ENCODE assay signal across 13 cellular contexts in genomic region chr12:113332688-113333087, GRCh38. TPM values are rescaled to one million over a fixed set of nuclear protein-coding genes. Genes with fewer than 3 reads are reported as not detected.
A peak's percentile ranks its signal among the peaks of the same experiment; 100 is the strongest.
DNase-seq lines count a peak whose midpoint lies in the region; ATAC-seq, FAIRE-seq and TF ChIP-seq lines count a peak whose summit lies in the region.
"Had no signal": no experiment of that assay in that cellular context is flagged by ENCODE, and none has a peak within 500 bp of the region (broad histone marks: within the 10 kb centered on the region; RNA-seq: fewer than 3 reads in every experiment).

No MANE protein-coding gene starts in this region.

- peaks cover 27% of the 10 kb centered on the region for H3K4me1 Mint-ChIP-seq in stimulated activated naive CD8-positive, alpha-beta T cell treated with anti-CD3 and anti-CD28 coated beads, Interleukin-15, Interleukin-2, amounts not matched to agents 100 ng/mL and 50 ng/mL, for 24 hours (ENCODE audit: low read depth)
- H3K4me1 Mint-ChIP-seq in stimulated activated naive CD8-positive, alpha-beta T cell treated with anti-CD3 and anti-CD28 coated beads, Interleukin-15, amount 100 ng/mL, for 72 hours: peaks cover 55% of the 10 kb centered on the region
- H3K4me1 Mint-ChIP-seq in naive thymus-derived CD4-positive, alpha-beta T cell: peaks cover 28 to 60% (median 51%) of the 10 kb centered on the region in 7 donors

- H4K5ac ChIP-seq in mesendoderm (ENCODE audit: low read length): no peak overlapping the region

- H2BK120ac ChIP-seq in mesendoderm (ENCODE audit: low read depth, low read length): no peak overlapping the region

- H3K9ac ChIP-seq in GM12878 (ENCODE audit: control insufficient read depth, insufficient read depth, low read length): no peak overlapping the region
- no peak overlapping the region for H3K9ac ChIP-seq in mesendoderm (ENCODE audit: low read length)

- H3K79me2 ChIP-seq in GM12878 (ENCODE audit: control insufficient read depth, insufficient read depth, low read length) (no peaks in the 10 kb centered on the region; the same call in 1 of the 2 replicates), mesendoderm (ENCODE audit: control insufficient read depth, insufficient read depth, low read length) (no peaks in the 10 kb centered on the region)

- 85% methylated on average over 12 of the region's 12 CpGs for WGBS in GM12878 (ENCODE audit: insufficient coverage, insufficient replicate concordance, low lambda C conversion rate, missing lambda C conversion rate)
- no CpG with 5 or more reads among the region's 12 CpGs for WGBS in mesendoderm (ENCODE audit: extremely low coverage, insufficient coverage, low lambda C conversion rate)

- no peak overlapping the region for H3K27ac Mint-ChIP-seq in stimulated activated naive CD8-positive, alpha-beta T cell treated with anti-CD3 and anti-CD28 coated beads, Interleukin-15, Interleukin-2, amounts not matched to agents 100 ng/mL and 50 ng/mL, for 24 hours
- H3K27ac Mint-ChIP-seq in stimulated activated naive CD8-positive, alpha-beta T cell treated with anti-CD3 and anti-CD28 coated beads, Interleukin-15, amount 100 ng/mL, for 72 hours: no peak overlapping the region
- H3K27ac Mint-ChIP-seq in naive thymus-derived CD4-positive, alpha-beta T cell: peak overlapping the region in 8 of 9 donors; percentile 1 to 89 (median 70)
- H3K27ac Mint-ChIP-seq: T-helper 1 cell treated with Interleukin-12 subunit alpha and Interleukin-12 subunit beta and Interleukin-4 antibody, amounts not matched to agents 30 μg/mL and 1 μg/mL, for 36 hours had no signal

- no peaks in the 10 kb centered on the region for H4K20me1 ChIP-seq in GM12878 (ENCODE audit: control insufficient read depth, insufficient read depth)

- no peaks in the 10 kb centered on the region for H3K27me3 Mint-ChIP-seq in stimulated activated naive CD8-positive, alpha-beta T cell treated with anti-CD3 and anti-CD28 coated beads, Interleukin-15, Interleukin-2, amounts not matched to agents 100 ng/mL and 50 ng/mL, for 24 hours
- H3K27me3 Mint-ChIP-seq in stimulated activated naive CD8-positive, alpha-beta T cell treated with anti-CD3 and anti-CD28 coated beads, Interleukin-15, amount 100 ng/mL, for 72 hours: no peaks in the 10 kb centered on the region
- no peaks in the 10 kb centered on the region for H3K27me3 Mint-ChIP-seq in naive thymus-derived CD4-positive, alpha-beta T cell

- H3K27ac ChIP-seq in GM12878 (ENCODE audit: control insufficient read depth, insufficient read depth) (no peak overlapping the region), mesendoderm (ENCODE audit: low read depth, low read length) (no peak overlapping the region)
- H3K27ac ChIP-seq in naive thymus-derived CD4-positive, alpha-beta T cell (ENCODE audit: low read depth, low read length): peak overlapping the region; percentile 76

- FAIRE-seq in GM12878 (lab: Jason Lieb, UNC): no peak

- no peak for ATAC-seq in stimulated activated naive CD8-positive, alpha-beta T cell treated with anti-CD3 and anti-CD28 coated beads, Interleukin-15, amount 100 ng/mL, for 72 hours
- ATAC-seq in GM12878 (no peak), HG03175 (IDR thresholded peaks at IDR 0.05; ENCODE audit: unreplicated experiment) (no peak), GM18870 (IDR thresholded peaks at IDR 0.05; ENCODE audit: unreplicated experiment) (no peak), HG02678 (IDR thresholded peaks at IDR 0.05; ENCODE audit: unreplicated experiment) (no peak)
- ATAC-seq in naive thymus-derived CD4-positive, alpha-beta T cell: no peak
- ATAC-seq: left lobe of liver had no signal

- CTCF ChIA-PET in GM12878 (lab: Yijun Ruan, JAX): interaction anchor here (0.8 to 1.7 kb wide), 2 partner anchors 13 to 102 kb away, joined by 3 read pairs; no protein-coding TSS in a partner anchor
- CTCF ChIA-PET in naive thymus-derived CD4-positive, alpha-beta T cell (lab: Charles Lee): no interaction called here

- no peak overlapping the region for H3K4me3 ChIP-seq in GM12878
- peak overlapping the region; percentile 86 for H3K4me3 ChIP-seq in naive thymus-derived CD4-positive, alpha-beta T cell (ENCODE audit: low read length)
- no peak overlapping the region for H3K4me3 ChIP-seq in mesendoderm (ENCODE audit: low read length)

- H3K4me2 ChIP-seq in GM12878 (ENCODE audit: control insufficient read depth, insufficient read depth): peak overlapping the region; percentile 12; the same call in 1 of the 2 replicates
- no peak overlapping the region for H3K4me2 ChIP-seq in mesendoderm (ENCODE audit: low read length)

- peaks cover 28% of the 10 kb centered on the region for H3K36me3 Mint-ChIP-seq in stimulated activated naive CD8-positive, alpha-beta T cell treated with anti-CD3 and anti-CD28 coated beads, Interleukin-15, Interleukin-2, amounts not matched to agents 100 ng/mL and 50 ng/mL, for 24 hours (ENCODE audit: low read depth)
- peaks cover 12 to 40% (median 24%) of the 10 kb centered on the region in 5 donors for H3K36me3 Mint-ChIP-seq in naive thymus-derived CD4-positive, alpha-beta T cell

- intact Hi-C loops in GM12878 (cut with micrococcal nuclease; ENCODE audit: unreplicated experiment): no loop called here
- intact Hi-C loops in naive thymus-derived CD4-positive, alpha-beta T cell (cut with micrococcal nuclease): loop anchor here (5.0 to 10.0 kb wide), 5 partner anchors 90 to 632 kb away; partner anchors contain the start of genes DTX1 (in 1 of the 2), RBM19 (in 1 of the 2) and SDSL (in 1 of the 2)

- no peak for TF ChIP-seq EP300 in GM12878 (IDR thresholded peaks at IDR 0.05; ENCODE audit: borderline replicate concordance in 1 of 2, control insufficient read depth in 1 of 2, low read depth in 2 of 2, low read length in 2 of 2)

- no peak overlapping the region for H3K18ac ChIP-seq in mesendoderm (ENCODE audit: low read length)

- no peak overlapping the region for H2BK15ac ChIP-seq in mesendoderm (replicated peaks; ENCODE audit: low read depth)

- no peaks in the 10 kb centered on the region for H3K9me3 Mint-ChIP-seq in stimulated activated naive CD8-positive, alpha-beta T cell treated with anti-CD3 and anti-CD28 coated beads, Interleukin-15, Interleukin-2, amounts not matched to agents 100 ng/mL and 50 ng/mL, for 24 hours
- no peaks in the 10 kb centered on the region for H3K9me3 Mint-ChIP-seq in stimulated activated naive CD8-positive, alpha-beta T cell treated with anti-CD3 and anti-CD28 coated beads, Interleukin-15, amount 100 ng/mL, for 72 hours
- peaks cover 0 to 2% (median 0%) of the 10 kb centered on the region in 11 donors for H3K9me3 Mint-ChIP-seq in naive thymus-derived CD4-positive, alpha-beta T cell
- H3K9me3 Mint-ChIP-seq: T-helper 1 cell treated with Interleukin-12 subunit alpha and Interleukin-12 subunit beta and Interleukin-4 antibody, amounts not matched to agents 30 μg/mL and 1 μg/mL, for 36 hours had no signal

- SMC1A ChIA-PET in GM12878 (lab: Charles Lee; ENCODE audit: uncharacterized antibody, unreplicated experiment): interaction anchor here (1.5 kb wide), 1 partner anchor 21 kb away, joined by 4 read pairs; no protein-coding TSS in a partner anchor

- H3K9me3 ChIP-seq in GM12878 (replicated peaks; ENCODE audit: control insufficient read depth, insufficient read depth, low read length): no peaks in the 10 kb centered on the region
- H3K9me3 ChIP-seq in naive thymus-derived CD4-positive, alpha-beta T cell (ENCODE audit: control insufficient read depth in 2 of 3, low read length in 3 of 3): no peaks in the 10 kb centered on the region

- in situ Hi-C loops in GM12878 (cut with MboI): no loop called here

- H3K4me1 ChIP-seq in GM12878 (ENCODE audit: control insufficient read depth, insufficient read depth, low read length) (no peaks in the 10 kb centered on the region), mesendoderm (ENCODE audit: control insufficient read depth, low read depth, low read length) (no peaks in the 10 kb centered on the region)
- H3K4me1 ChIP-seq in naive thymus-derived CD4-positive, alpha-beta T cell (ENCODE audit: control insufficient read depth in 2 of 2, insufficient read depth in 2 of 2, low read length in 2 of 2): peaks cover 14 to 20% of the 10 kb centered on the region in 2 donors

- POLR2A ChIA-PET in GM12878 (lab: Charles Lee): interaction anchor here (0.6 to 1.7 kb wide), 2 partner anchors 8 to 22 kb away, joined by 3 to 6 read pairs; no protein-coding TSS in a partner anchor
- POLR2A ChIA-PET in naive thymus-derived CD4-positive, alpha-beta T cell (lab: Charles Lee): interaction anchor here (0.6 to 1.1 kb wide), 5 partner anchors 13 to 124 kb away, joined by 3 to 4 read pairs (median 3); no protein-coding TSS in a partner anchor

- no peaks in the 10 kb centered on the region for H3K79me1 ChIP-seq in mesendoderm (ENCODE audit: low read length)

- H4K8ac ChIP-seq in mesendoderm (ENCODE audit: low read depth, low read length): no peak overlapping the region

- no peak overlapping the region for H3K23ac ChIP-seq in mesendoderm (ENCODE audit: low read length)

- H3K27me3 ChIP-seq in GM12878 (replicated peaks in 1 of 2; ENCODE audit: control insufficient read depth in 2 of 2, insufficient read depth in 2 of 2, low read length in 1 of 2) (no peaks in the 10 kb centered on the region), mesendoderm (ENCODE audit: insufficient read depth, low read length, poor library complexity) (no peaks in the 10 kb centered on the region)
- no peaks in the 10 kb centered on the region for H3K27me3 ChIP-seq in naive thymus-derived CD4-positive, alpha-beta T cell (ENCODE audit: control insufficient read depth in 2 of 2, insufficient read depth in 2 of 2, low read length in 2 of 2)

- no TSS peak for BruUV-seq in GM12878 (replicated peaks; lab: Mats Ljungman, UMichigan)

- no peak overlapping the region for H3K4ac ChIP-seq in mesendoderm (ENCODE audit: low read depth, low read length)

- peak overlapping the region; percentile 13 for H3K4me3 Mint-ChIP-seq in stimulated activated naive CD8-positive, alpha-beta T cell treated with anti-CD3 and anti-CD28 coated beads, Interleukin-15, Interleukin-2, amounts not matched to agents 100 ng/mL and 50 ng/mL, for 24 hours
- peak overlapping the region in 1 of 2 donors; percentile 95 for H3K4me3 Mint-ChIP-seq in stimulated activated naive CD8-positive, alpha-beta T cell treated with anti-CD3 and anti-CD28 coated beads, Interleukin-15, amount 100 ng/mL, for 72 hours
- H3K4me3 Mint-ChIP-seq in naive thymus-derived CD4-positive, alpha-beta T cell: peak overlapping the region in 9 of 10 donors; percentile 92 to 100 (median 97)

- H3K36me3 ChIP-seq in GM12878 (ENCODE audit: control insufficient read depth in 2 of 2, insufficient read depth in 2 of 2, low read length in 1 of 2) (no peaks in the 10 kb centered on the region; a peak in 1 of 4 replicates), mesendoderm (ENCODE audit: control insufficient read depth, insufficient read depth, low read length) (no peaks in the 10 kb centered on the region)
- peaks cover 0 to 45% (median 7%) of the 10 kb centered on the region in 3 experiments for H3K36me3 ChIP-seq in naive thymus-derived CD4-positive, alpha-beta T cell (ENCODE audit: control insufficient read depth in 2 of 3, insufficient read depth in 3 of 3, low read length in 3 of 3)

- DNase-seq in stimulated activated naive CD8-positive, alpha-beta T cell treated with anti-CD3 and anti-CD28 coated beads, Interleukin-15, amount 100 ng/mL, for 72 hours: no peak
- DNase-seq in GM12878 (ENCODE audit: low read depth, low spot score) (no peak), mesendoderm (no peak)
- DNase-seq in naive thymus-derived CD4-positive, alpha-beta T cell: no peak
- DNase-seq: hypothalamus; NCI-H1694 treated with DMSO at 0.1 percent for 48 hours; stimulated activated naive CD4-positive, alpha-beta T cell treated with Interleukin-2 at 50 U/mL for 16 hours had no signal

- no peak overlapping the region for H3K56ac ChIP-seq in mesendoderm (ENCODE audit: low read length)

- H2AFZ ChIP-seq in GM12878 (ENCODE audit: control insufficient read depth, low read depth, low read length): no peak overlapping the region

- no peak overlapping the region for H2BK5ac ChIP-seq in mesendoderm (ENCODE audit: low read length)

- TF ChIP-seq RAD21 in GM12878 (IDR thresholded peaks at IDR 0.05; ENCODE audit: insufficient read depth, low read depth, low read length): no peak

- no peak for TF ChIP-seq POLR2A in GM12878 (IDR thresholded peaks at IDR 0.05; ENCODE audit: low read depth, low read length)

- no peak overlapping the region for H2AK5ac ChIP-seq in mesendoderm (ENCODE audit: low read length)

- RAD21 ChIA-PET in GM12878 (lab: Charles Lee; ENCODE audit: unreplicated experiment): no interaction called here

- no peak for TF ChIP-seq CTCF in GM12878 (IDR thresholded peaks at IDR 0.05 in 2 of 3, conservative IDR thresholded peaks at IDR 0.05 in 1 of 3; ENCODE audit: control insufficient read depth in 2 of 3, extremely low read depth in 1 of 3, insufficient read depth in 1 of 3, low read depth in 3 of 3, low read length in 3 of 3)

RNA-seq across cellular contexts. Expression of gene SLC8B1, which starts 2.2 kb away (rescaled TPM):
- 39.5 and 55.8 TPM in 2 replicates for total RNA-seq in GM12878 (2013; cell fraction: nucleolus; rRNA removed)
- total RNA-seq in GM12878 (2014; rRNA removed): 4.7 and 7.0 TPM in 2 replicates
- 4.0 and 4.3 TPM in 2 replicates for total RNA-seq in GM12878 (2014; rRNA removed; fragmentation: Illumina TruSeq; extraction: Trizol)
- 6.9 and 9.5 TPM in 2 replicates for total RNA-seq in GM12878 (2021)
- 2.5 TPM for polyA plus RNA-seq in GM12878 (2011; ENCODE audit: low read depth)
- polyA plus RNA-seq in GM12878 (2011; rRNA removed): 6.5 and 12.3 TPM in 2 replicates
- 18.4 and 21.2 TPM in 2 replicates for polyA plus RNA-seq in GM12878 (2011; cell fraction: cytosol; rRNA removed)
- 30.6 and 34.0 TPM in 2 replicates for polyA plus RNA-seq in GM12878 (2011; cell fraction: nucleus; rRNA removed)
- 5.1 and 6.7 TPM in 2 replicates for polyA plus RNA-seq in GM12878 (2012)
- polyA plus RNA-seq in GM12878 (2014; fragmentation: Illumina TruSeq; extraction: Trizol): 4.3 and 4.9 TPM in 2 replicates
- under 1 TPM; 0.18 to 0.20 TPM for polyA plus RNA-seq in GM12878 (2014; fragmentation: Nextera tagmentation; extraction: Ambion mirVana)
- 7.8 and 8.4 TPM in 2 replicates for polyA plus RNA-seq in GM12878 (2014; rRNA removed)
- 1 to 10 TPM; 6.5 to 8.7 TPM for polyA plus RNA-seq in GM12878 (2016; fragmentation: Nextera tagmentation; extraction: Ambion mirVana)
- polyA minus RNA-seq in GM12878 (2011; rRNA and poly(A)+ RNA removed): 15.9 and 28.0 TPM in 2 replicates
- polyA minus RNA-seq in GM12878 (2011; cell fraction: cytosol; rRNA and poly(A)+ RNA removed): 4.3 and 6.4 TPM in 2 replicates
- polyA minus RNA-seq in GM12878 (2011; cell fraction: nucleus; rRNA and poly(A)+ RNA removed): 11.2 and 20.4 TPM in 2 replicates
- 100 to 1,000 TPM in 4 of 5 experiments, 10 to 100 TPM in 1; 40.9 to 169 (median 140) TPM for total RNA-seq in naive thymus-derived CD4-positive, alpha-beta T cell
- polyA plus RNA-seq in naive thymus-derived CD4-positive, alpha-beta T cell: 100 to 1,000 TPM in 1 of 2 donors, 10 to 100 TPM in 1; 68.1 to 144 TPM
- polyA plus RNA-seq in mesendoderm (2013, experiment 1 of 2): 4.0 TPM
- polyA plus RNA-seq in mesendoderm (2013, experiment 2 of 2): 4.3 TPM

RNA-seq across cellular contexts. Expression of gene PLBD2, which starts 25.7 kb away (rescaled TPM):
- 17.2 and 18.3 TPM in 2 replicates for total RNA-seq in GM12878 (2013; cell fraction: nucleolus; rRNA removed)
- total RNA-seq in GM12878 (2014; rRNA removed): 3.3 and 4.8 TPM in 2 replicates
- 1.1 and 1.4 TPM in 2 replicates for total RNA-seq in GM12878 (2014; rRNA removed; fragmentation: Illumina TruSeq; extraction: Trizol)
- 16.6 and 16.8 TPM in 2 replicates for total RNA-seq in GM12878 (2021)
- 5.3 TPM for polyA plus RNA-seq in GM12878 (2011; ENCODE audit: low read depth)
- 2.4 and 5.0 TPM in 2 replicates for polyA plus RNA-seq in GM12878 (2011; rRNA removed)
- 7.0 and 8.4 TPM in 2 replicates for polyA plus RNA-seq in GM12878 (2011; cell fraction: cytosol; rRNA removed)
- 6.0 and 9.9 TPM in 2 replicates for polyA plus RNA-seq in GM12878 (2011; cell fraction: nucleus; rRNA removed)
- polyA plus RNA-seq in GM12878 (2012): 6.8 and 7.4 TPM in 2 replicates
- 9.2 and 9.6 TPM in 2 replicates for polyA plus RNA-seq in GM12878 (2014; fragmentation: Illumina TruSeq; extraction: Trizol)
- 1 to 10 TPM; 1.6 to 2.3 TPM for polyA plus RNA-seq in GM12878 (2014; fragmentation: Nextera tagmentation; extraction: Ambion mirVana)
- polyA plus RNA-seq in GM12878 (2014; rRNA removed): 6.9 and 7.8 TPM in 2 replicates
- polyA plus RNA-seq in GM12878 (2016; fragmentation: Nextera tagmentation; extraction: Ambion mirVana): 10 to 100 TPM in 1 of 2 experiments, 1 to 10 TPM in 1; 9.3 to 14.9 TPM
- 6.9 and 8.5 TPM in 2 replicates for polyA minus RNA-seq in GM12878 (2011; rRNA and poly(A)+ RNA removed)
- 6.9 and 9.3 TPM in 2 replicates for polyA minus RNA-seq in GM12878 (2011; cell fraction: cytosol; rRNA and poly(A)+ RNA removed)
- 2.8 and 5.1 TPM in 2 replicates for polyA minus RNA-seq in GM12878 (2011; cell fraction: nucleus; rRNA and poly(A)+ RNA removed)
- 10 to 100 TPM; 13.2 to 25.4 (median 14.9) TPM for total RNA-seq in naive thymus-derived CD4-positive, alpha-beta T cell
- 10 to 100 TPM in 1 of 2 donors, 1 to 10 TPM in 1; 7.8 to 10.6 TPM for polyA plus RNA-seq in naive thymus-derived CD4-positive, alpha-beta T cell
- 22.8 TPM for polyA plus RNA-seq in mesendoderm (2013, experiment 1 of 2)
- polyA plus RNA-seq in mesendoderm (2013, experiment 2 of 2): 22.1 TPM

Comparison
In these comparisons a context has a peak if more than half of its experiments do, and no peak if none do; other contexts are left out.
1. H3K27ac Mint-ChIP-seq: peak in naive thymus-derived CD4-positive, alpha-beta T cell (8 of 9); none in stimulated activated naive CD8-positive, alpha-beta T cell treated with anti-CD3 and anti-CD28 coated beads, Interleukin-15, Interleukin-2, amounts not matched to agents 100 ng/mL and 50 ng/mL, for 24 hours (single experiment) and stimulated activated naive CD8-positive, alpha-beta T cell treated with anti-CD3 and anti-CD28 coated beads, Interleukin-15, amount 100 ng/mL, for 72 hours (0 of 2).